In genomic region chr10:61064356-61064755, GRCh38 we compare ENCODE assay signal across 24 cellular contexts.
DNase-seq lines count a peak whose midpoint lies in the region; ATAC-seq, FAIRE-seq and TF ChIP-seq lines count a peak whose summit lies in the region.
"Had no signal": no experiment of that assay in that cellular context is flagged by ENCODE, and none has a peak within 500 bp of the region (broad histone marks: within the 10 kb centered on the region; RNA-seq: fewer than 3 reads in every experiment).

No MANE protein-coding gene starts in this region.

- in situ Hi-C loops in HepG2 (cut with HindIII; ENCODE audit: extremely low pct_ligation_motif_present, low pct_unique_long_range_greater_than_20kb): no loop called here

- H3K36me3 Mint-ChIP-seq in mesothelial cell of epicardium: no peaks in the 10 kb centered on the region
- H3K36me3 Mint-ChIP-seq: CD14-positive monocyte; CD4-positive, alpha-beta memory T cell; CD4-positive, CD25-positive, alpha-beta regulatory T cell; CD8-positive, alpha-beta memory T cell had no signal

- FAIRE-seq in HepG2 (lab: Jason Lieb, UNC): no peak
- FAIRE-seq: GM12878, GM12892, GM18507 had no signal

- TF ChIP-seq EP300 in HepG2 (IDR thresholded peaks at IDR 0.05; ENCODE audit: low read depth in 2 of 2, low read length in 2 of 2): no peak
- TF ChIP-seq EP300 in HepG2 (CRISPR knock-in tag; IDR thresholded peaks at IDR 0.05; ENCODE audit: borderline replicate concordance): no peak

- H3K9me3 ChIP-seq in HepG2 (ENCODE audit: low read length): no peaks in the 10 kb centered on the region
- no peaks in the 10 kb centered on the region for H3K9me3 ChIP-seq in right lobe of liver
- H3K9me3 ChIP-seq: BE2C, BLaER1 had no signal

- peaks cover 75% of the 10 kb centered on the region for H3K4me1 ChIP-seq in HepG2 (ENCODE audit: insufficient read depth, low read length)
- peaks cover 0 to 44% (median 11%) of the 10 kb centered on the region in 4 donors for H3K4me1 ChIP-seq in right lobe of liver
- H3K4me1 ChIP-seq: BE2C, BLaER1 had no signal

- no peak overlapping the region for H2AFZ ChIP-seq in HepG2 (ENCODE audit: low read length)

- H3K4me2 ChIP-seq in HepG2 (ENCODE audit: low read depth, low read length): no peak overlapping the region
- H3K4me2 ChIP-seq: BLaER1 had no signal

- peak overlapping the region; percentile 33 for H3K9ac ChIP-seq in HepG2 (ENCODE audit: insufficient read depth, low read depth, low read length)
- H3K9ac ChIP-seq: BLaER1 had no signal

- TF ChIP-seq CTCF in HepG2 (CRISPR knock-in tag; IDR thresholded peaks at IDR 0.05) (no peak), right lobe of liver (IDR thresholded peaks at IDR 0.05) (no peak), mesothelial cell of epicardium (IDR thresholded peaks at IDR 0.05; ENCODE audit: unreplicated experiment) (no peak)

- H3K4me3 ChIP-seq in HepG2 (replicated peaks in 1 of 3; ENCODE audit: insufficient read depth in 1 of 3, low read depth in 2 of 3, low read length in 3 of 3) (no peak overlapping the region), right lobe of liver (no peak overlapping the region)
- H3K4me3 ChIP-seq: BLaER1, GM12878 had no signal

- 88% methylated on average over 4 of the region's 4 CpGs for WGBS in HepG2 (ENCODE audit: low lambda C conversion rate)
- 90% methylated on average over 2 of the region's 4 CpGs for WGBS in right lobe of liver (ENCODE audit: insufficient coverage, low coverage, low lambda C conversion rate, missing lambda C conversion rate)

- H3K4me1 Mint-ChIP-seq in mesothelial cell of epicardium: peaks cover 79% of the 10 kb centered on the region
- H3K4me1 Mint-ChIP-seq: CD14-positive monocyte; CD4-positive, alpha-beta memory T cell; CD4-positive, CD25-positive, alpha-beta regulatory T cell; CD8-positive, alpha-beta memory T cell had no signal

- intact Hi-C loops in HepG2 (cut with micrococcal nuclease; ENCODE audit: unreplicated experiment): no loop called here
- intact Hi-C loops in right lobe of liver (cut with DNase I): no loop called here

- no peaks in the 10 kb centered on the region for H3K27me3 Mint-ChIP-seq in mesothelial cell of epicardium (ENCODE audit: low read depth)
- H3K27me3 Mint-ChIP-seq: CD8-positive, alpha-beta memory T cell had no signal

- CTCF ChIA-PET in HepG2 (lab: Yijun Ruan, JAX; ENCODE audit: low intra/inter-chr PET ratio, low total read pairs): no interaction called here

- H3K27ac Mint-ChIP-seq in mesothelial cell of epicardium: peak overlapping the region; percentile 72
- H3K27ac Mint-ChIP-seq: CD14-positive monocyte; CD4-positive, CD25-positive, alpha-beta regulatory T cell; CD8-positive, alpha-beta memory T cell had no signal

- no peak for TF ChIP-seq RAD21 in HepG2 (CRISPR knock-in tag; IDR thresholded peaks at IDR 0.05)

- H3K79me2 ChIP-seq in HepG2 (ENCODE audit: insufficient read depth, low read length): no peaks in the 10 kb centered on the region

- TF ChIP-seq POLR2A in HepG2 (IDR thresholded peaks at IDR 0.05; ENCODE audit: insufficient read depth in 1 of 2, low read depth in 2 of 2, low read length in 2 of 2) (no peak), right lobe of liver (IDR thresholded peaks at IDR 0.05) (no peak)

- ATAC-seq in HepG2 (no peak), right lobe of liver (no peak), HG03565 (IDR thresholded peaks at IDR 0.05; ENCODE audit: unreplicated experiment) (no peak)
- ATAC-seq: GM12878 had no signal

- no peak for DNase-seq in HepG2 (ENCODE audit: low spot score)
- DNase-seq in right lobe of liver: no peak
- no peak for DNase-seq in mesothelial cell of epicardium (ENCODE audit: low spot score in 2 of 2, unreplicated experiment in 2 of 2)
- DNase-seq in iPS-NIHi7 (ENCODE audit: extremely low spot score): no peak
- DNase-seq: ACHN; BE2C; C1 segment of cervical spinal cord; CD4-positive, alpha-beta memory T cell; CD4-positive, CD25-positive, alpha-beta regulatory T cell; CD8-positive, alpha-beta memory T cell; COR-L47; DMS 273 treated with DMSO at 0.1 percent for 48 hours; DMS153; DMS79; DND-41; EL; GDM1 had no signal

- H3K36me3 ChIP-seq in HepG2 (replicated peaks in 1 of 2; ENCODE audit: control insufficient read depth in 1 of 2, insufficient read depth in 2 of 2, low read length in 2 of 2) (no peaks in the 10 kb centered on the region), right lobe of liver (no peaks in the 10 kb centered on the region)
- H3K36me3 ChIP-seq: BE2C, BLaER1 had no signal

- H3K27me3 ChIP-seq in HepG2 (ENCODE audit: control insufficient read depth in 1 of 2, insufficient read depth in 2 of 2, low read length in 2 of 2): no peaks in the 10 kb centered on the region
- H3K27me3 ChIP-seq in right lobe of liver: peaks cover 0 to 4% of the 10 kb centered on the region in 2 donors
- H3K27me3 ChIP-seq: BE2C, BLaER1 had no signal

- H3K27ac ChIP-seq in HepG2 (ENCODE audit: extremely low read length, insufficient read depth, low read length) (peak overlapping the region; percentile 87), right lobe of liver (no peak overlapping the region)
- H3K27ac ChIP-seq: 22Rv1, BLaER1 had no signal

- H3K9me3 Mint-ChIP-seq in mesothelial cell of epicardium: no peaks in the 10 kb centered on the region
- H3K9me3 Mint-ChIP-seq: CD8-positive, alpha-beta memory T cell had no signal

- no peak overlapping the region for H3K4me3 Mint-ChIP-seq in mesothelial cell of epicardium
- H3K4me3 Mint-ChIP-seq: CD14-positive monocyte; CD4-positive, alpha-beta memory T cell; CD4-positive, CD25-positive, alpha-beta regulatory T cell; CD8-positive, alpha-beta memory T cell had no signal

- BruUV-seq in HepG2 (replicated peaks; lab: Mats Ljungman, UMichigan): no TSS peak

- POLR2A ChIA-PET in HepG2 (lab: Yijun Ruan, JAX): interaction anchor here (1.1 to 4.9 kb wide), 4 partner anchors 11 to 121 kb away, joined by 3 to 37 read pairs (median 7); partner anchors contain the start of gene RHOBTB1

- no peaks in the 10 kb centered on the region for H4K20me1 ChIP-seq in HepG2 (ENCODE audit: insufficient read depth, low read length)
- H4K20me1 ChIP-seq: BLaER1 had no signal

TF ChIP-seq in HepG2, 621 proteins besides CTCF, POLR2A, EP300 and RAD21:
- TF ChIP-seq ZNF34 (CRISPR knock-in tag; IDR thresholded peaks at IDR 0.05; ENCODE audit: borderline replicate concordance): no peak
- TF ChIP-seq U2AF2 (IDR thresholded peaks at IDR 0.05; ENCODE audit: low read depth, low read length): no peak
- TF ChIP-seq TARDBP (CRISPR knock-in tag; IDR thresholded peaks at IDR 0.05): no peak
- TF ChIP-seq ZNF17 (CRISPR knock-in tag; IDR thresholded peaks at IDR 0.05): no peak
- no peak for TF ChIP-seq SMAD3 (CRISPR knock-in tag; IDR thresholded peaks at IDR 0.05)
- TF ChIP-seq MLLT10 (CRISPR knock-in tag; IDR thresholded peaks at IDR 0.05): no peak
- TF ChIP-seq MXD4 (CRISPR knock-in tag; IDR thresholded peaks at IDR 0.05): no peak
- TF ChIP-seq ZNF562 (CRISPR knock-in tag; IDR thresholded peaks at IDR 0.05; ENCODE audit: borderline replicate concordance): no peak
- no peak for TF ChIP-seq RORA (CRISPR knock-in tag; IDR thresholded peaks at IDR 0.05)
- TF ChIP-seq ZNF30 (CRISPR knock-in tag; IDR thresholded peaks at IDR 0.05): no peak
- no peak for TF ChIP-seq TAF15 (IDR thresholded peaks at IDR 0.05; ENCODE audit: low read depth, low read length, poor library complexity, severe bottlenecking)
- no peak for TF ChIP-seq HMG20A (CRISPR knock-in tag; IDR thresholded peaks at IDR 0.05; ENCODE audit: borderline replicate concordance)
- no peak for TF ChIP-seq ZNF639 (CRISPR knock-in tag; conservative IDR thresholded peaks at IDR 0.05)
- no peak for TF ChIP-seq KAT8 (CRISPR knock-in tag; IDR thresholded peaks at IDR 0.05)
- TF ChIP-seq ZBTB33 (CRISPR knock-in tag; IDR thresholded peaks at IDR 0.05): no peak
- TF ChIP-seq ZMYM3 (CRISPR knock-in tag; IDR thresholded peaks at IDR 0.05): no peak
- no peak for TF ChIP-seq ZNF382 (CRISPR knock-in tag; IDR thresholded peaks at IDR 0.05; ENCODE audit: borderline replicate concordance)
